1 cellular context compared by ENCODE assay signal in the genomic region with DNA sequence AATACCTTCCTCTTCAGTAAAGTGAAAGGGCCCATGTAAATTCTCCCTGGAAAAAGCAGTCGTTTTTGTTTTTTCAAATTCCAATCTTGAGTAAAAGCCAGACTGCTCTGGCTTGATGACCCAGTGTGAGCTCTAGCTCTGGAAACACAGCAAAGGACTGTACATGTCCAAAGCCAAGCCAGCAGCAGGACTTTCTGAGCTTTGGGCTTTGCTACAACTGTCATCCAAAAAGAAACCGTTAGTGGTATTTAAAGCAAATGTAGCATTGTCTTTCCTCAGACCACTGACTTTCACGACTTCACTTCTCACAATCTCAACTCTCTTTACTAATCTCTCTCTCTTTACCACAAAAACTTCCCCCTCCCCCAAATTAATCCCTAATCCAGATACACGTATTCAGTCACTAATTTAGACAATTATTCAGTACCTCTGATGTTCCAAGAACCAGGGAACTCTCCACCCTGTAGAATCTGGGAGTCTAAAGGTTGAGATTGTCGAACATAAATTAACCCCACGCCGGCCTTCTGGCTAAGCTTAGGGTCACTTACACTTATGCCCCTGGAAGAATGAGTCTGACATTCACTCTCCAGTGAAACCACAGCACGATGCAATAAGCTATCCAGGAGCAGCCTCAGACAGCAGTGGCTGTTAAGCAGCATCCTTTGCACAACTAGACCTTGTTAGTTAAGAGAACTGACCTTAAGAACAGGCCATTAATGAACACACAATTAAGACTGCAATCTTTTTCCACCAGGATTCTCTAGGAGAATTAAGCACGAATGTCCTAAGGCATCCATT.
TF ChIP-seq lines count a peak whose summit lies in the region.

No MANE protein-coding gene starts in this region.

TF ChIP-seq in WTC11, 78 proteins besides CTCF, POLR2A, EP300 and RAD21:
- TF ChIP-seq ZBTB21 (CRISPR knock-in tag; IDR thresholded peaks at IDR 0.05; ENCODE audit: borderline replicate concordance), result no peak
- TF ChIP-seq CDX4 (CRISPR knock-in tag; IDR thresholded peaks at IDR 0.05; ENCODE audit: borderline replicate concordance), result no peak
- no peak for TF ChIP-seq ZNF396 (CRISPR knock-in tag; IDR thresholded peaks at IDR 0.05; ENCODE audit: borderline replicate concordance)
- TF ChIP-seq, protein P1, sequence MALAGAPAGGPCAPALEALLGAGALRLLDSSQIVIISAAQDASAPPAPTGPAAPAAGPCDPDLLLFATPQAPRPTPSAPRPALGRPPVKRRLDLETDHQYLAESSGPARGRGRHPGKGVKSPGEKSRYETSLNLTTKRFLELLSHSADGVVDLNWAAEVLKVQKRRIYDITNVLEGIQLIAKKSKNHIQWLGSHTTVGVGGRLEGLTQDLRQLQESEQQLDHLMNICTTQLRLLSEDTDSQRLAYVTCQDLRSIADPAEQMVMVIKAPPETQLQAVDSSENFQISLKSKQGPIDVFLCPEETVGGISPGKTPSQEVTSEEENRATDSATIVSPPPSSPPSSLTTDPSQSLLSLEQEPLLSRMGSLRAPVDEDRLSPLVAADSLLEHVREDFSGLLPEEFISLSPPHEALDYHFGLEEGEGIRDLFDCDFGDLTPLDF (CRISPR knock-in tag; IDR thresholded peaks at IDR 0.05), result no peak
- no peak for TF ChIP-seq NR2C2 (CRISPR knock-in tag; IDR thresholded peaks at IDR 0.05)
- no peak for TF ChIP-seq PREB (CRISPR knock-in tag; IDR thresholded peaks at IDR 0.05; ENCODE audit: borderline replicate concordance)
- TF ChIP-seq KAT7 (CRISPR knock-in tag; IDR thresholded peaks at IDR 0.05; ENCODE audit: borderline replicate concordance), result no peak
